In the genomic region with DNA sequence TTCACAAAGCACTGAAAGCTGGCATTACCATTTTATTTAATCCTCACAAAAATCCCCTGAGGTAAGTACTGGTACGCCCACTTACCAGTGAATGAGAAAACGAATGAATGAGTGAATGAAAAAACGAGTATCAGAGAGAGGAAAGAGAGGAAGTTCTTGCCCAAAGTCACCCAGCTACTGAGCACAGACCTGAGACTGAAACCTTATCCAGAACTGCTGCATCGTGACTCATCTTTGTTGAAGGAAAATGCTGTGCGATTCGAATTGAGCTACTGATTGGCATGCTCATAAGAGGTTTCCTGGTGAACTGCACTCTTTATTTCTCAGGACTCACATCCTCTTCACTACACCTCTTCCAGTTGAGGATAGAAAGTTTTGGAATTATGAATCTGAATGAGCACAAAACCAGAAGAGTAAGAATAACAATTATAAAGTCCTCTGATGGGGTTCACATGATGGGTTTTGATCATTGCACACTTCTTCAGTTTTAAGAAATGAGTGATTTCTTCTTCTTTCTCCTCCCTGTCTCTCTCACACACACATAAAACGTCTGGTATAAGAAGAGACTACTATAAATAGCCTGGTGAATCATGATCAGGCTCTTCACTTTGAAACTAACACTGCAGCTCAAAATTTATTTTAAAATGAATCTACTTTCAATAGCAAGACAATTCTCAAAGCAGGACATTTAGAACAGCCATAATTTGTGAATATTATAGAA, we compare ENCODE assay signal across 8 cellular contexts. TPM values are rescaled to one million over a fixed set of nuclear protein-coding genes. Genes with fewer than 3 reads are reported as not detected.
DNase-seq lines count a peak whose midpoint lies in the region; ATAC-seq and TF ChIP-seq lines count a peak whose summit lies in the region.

No MANE protein-coding gene starts in this region.

- H3K9me3 Mint-ChIP-seq in glutamatergic neuron (ENCODE audit: unreplicated experiment) = no peaks in the 10 kb centered on the region

- H3K4me1 Mint-ChIP-seq in glutamatergic neuron (ENCODE audit: low read depth, unreplicated experiment) = no peaks in the 10 kb centered on the region

- no peak overlapping the region for H3K27ac Mint-ChIP-seq in glutamatergic neuron (ENCODE audit: unreplicated experiment)

- TF ChIP-seq CTCF in glutamatergic neuron (IDR thresholded peaks at IDR 0.05; ENCODE audit: partially characterized antibody, unreplicated experiment) = no peak

- H3K4me3 Mint-ChIP-seq in glutamatergic neuron (ENCODE audit: unreplicated experiment) = no peak overlapping the region

- ATAC-seq in HG03159 (IDR thresholded peaks at IDR 0.05; ENCODE audit: unreplicated experiment) = peak; percentile 46
- peak; percentile 50 to 84 for ATAC-seq in left cardiac atrium

- peak; percentile 44 for DNase-seq in activated T-cell treated with anti-CD3 and anti-CD28 coated beads for 24 hours (ENCODE audit: low read depth)
- DNase-seq in activated T-cell treated with anti-CD3 and anti-CD28 coated beads, Interleukin-2, amount 50 U/mL, for 1 hour = no peak
- DNase-seq in T1000 (lab: John Stamatoyannopoulos, UW) = peak; percentile 7
- no peak for DNase-seq in left cardiac atrium
- no peak for DNase-seq in OCI-M2 (lab: John Stamatoyannopoulos, UW; ENCODE audit: unreplicated experiment)
- no peak for DNase-seq in D341Med (ENCODE audit: low spot score)
- DNase-seq in glutamatergic neuron = no peak

- H3K36me3 Mint-ChIP-seq in glutamatergic neuron (ENCODE audit: unreplicated experiment) = no peaks in the 10 kb centered on the region

- intact Hi-C loops in left cardiac atrium (cut with DNase I) = no loop called here

- H3K27me3 Mint-ChIP-seq in glutamatergic neuron (ENCODE audit: unreplicated experiment) = no peaks in the 10 kb centered on the region

RNA-seq across cellular contexts. Expression of a gene that starts 32.1 kb away (rescaled TPM):
- total RNA-seq in left cardiac atrium (1 to 10 TPM in 1 of 2 donors, under 1 TPM in 1; 0.63 to 2.9 TPM), glutamatergic neuron (ENCODE audit: unreplicated experiment) (not detected)

Comparison
In these comparisons a context has a peak if more than half of its experiments do, and no peak if none do; other contexts are left out.
1. DNase-seq: peak in activated T-cell treated with anti-CD3 and anti-CD28 coated beads for 24 hours (single experiment) and T1000 (single experiment); none in activated T-cell treated with anti-CD3 and anti-CD28 coated beads, Interleukin-2, amount 50 U/mL, for 1 hour (single experiment), left cardiac atrium (single experiment), OCI-M2 (single experiment), D341Med (single experiment) and glutamatergic neuron (single experiment).